In the genomic region with DNA sequence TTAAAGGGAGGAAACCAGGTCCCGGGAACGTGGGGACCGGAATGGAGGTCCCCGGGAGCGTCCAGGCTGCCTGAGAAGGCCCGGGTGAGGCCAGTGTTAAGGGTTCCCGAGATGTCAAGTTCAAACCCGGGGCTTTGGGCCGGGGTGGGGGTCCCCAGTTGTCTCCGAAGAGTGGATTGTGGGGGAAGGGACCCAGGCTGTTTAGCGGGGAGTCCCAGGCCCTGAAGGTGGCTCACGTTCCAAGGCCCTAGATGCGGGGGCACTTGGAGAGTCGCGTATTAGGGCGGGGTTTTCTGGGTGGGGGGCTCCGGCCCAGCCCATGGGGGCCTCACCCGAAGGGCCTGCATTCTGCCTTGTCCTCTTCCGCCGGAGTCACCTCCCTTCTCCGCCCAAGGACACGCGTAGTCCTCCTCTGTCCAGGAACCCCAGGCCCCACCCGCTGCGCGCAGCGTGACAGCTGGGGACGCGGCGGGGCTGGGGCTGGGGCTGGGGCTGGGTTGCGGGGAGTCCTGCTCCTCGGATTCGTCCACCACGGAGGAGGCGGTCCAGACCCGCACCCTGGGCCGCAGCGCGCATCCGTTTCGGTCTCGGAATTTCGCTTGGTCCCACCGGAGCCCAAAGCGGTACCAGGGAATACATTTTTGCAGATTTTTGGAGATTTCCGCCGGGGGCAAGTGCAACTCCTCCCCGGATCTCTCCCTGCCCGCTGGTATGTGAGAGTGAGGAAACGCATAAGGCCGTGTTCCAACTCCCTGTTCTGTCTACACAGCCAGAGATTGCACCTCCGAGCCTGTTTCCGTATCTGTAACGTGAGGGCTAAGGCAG, we compare ENCODE assay signal across 13 cellular contexts. TPM values are rescaled to one million over a fixed set of nuclear protein-coding genes. Genes with fewer than 3 reads are reported as not detected.
A peak's percentile ranks its signal among the peaks of the same experiment; 100 is the strongest.
DNase-seq lines count a peak whose midpoint lies in the region; FAIRE-seq and TF ChIP-seq lines count a peak whose summit lies in the region.
"Had no signal": no experiment of that assay in that cellular context is flagged by ENCODE, and none has a peak within 500 bp of the region (broad histone marks: within the 10 kb centered on the region; RNA-seq: fewer than 3 reads in every experiment).

TSS of gene COX7A1 (minus strand) at position 387 of the 825 bp plus-strand sequence. CDS start at position 347, 40 bp downstream.

- H3K27ac ChIP-seq in keratinocyte (ENCODE audit: control insufficient read depth, insufficient read depth, low read length), result no peak within 1 kb of the TSS

- H3K79me2 ChIP-seq in keratinocyte (ENCODE audit: control insufficient read depth, insufficient read depth, low read length), result no peaks in the 10 kb centered on the region

- peaks cover 12 to 33% of the 10 kb centered on the region in 2 experiments for H3K36me3 ChIP-seq in keratinocyte (ENCODE audit: control insufficient read depth in 2 of 2, extremely low read depth in 1 of 2, insufficient read depth in 2 of 2, low read length in 2 of 2)
- H3K36me3 ChIP-seq in skeletal muscle satellite cell (ENCODE audit: insufficient read depth, low read length), result peaks cover 40% of the 10 kb centered on the region

- intact Hi-C loops in dendritic cell treated with granulocyte-macrophage colony-stimulating factor and Interleukin-4, amounts not matched to agents 40 ng/mL and 50 ng/mL, for 4 days (cut with micrococcal nuclease), result no loop called here

- H3K27me3 Mint-ChIP-seq in dendritic cell treated with granulocyte-macrophage colony-stimulating factor and Interleukin-4, amounts not matched to agents 40 ng/mL and 50 ng/mL, for 4 days, result no peaks in the 10 kb centered on the region
- H3K27me3 Mint-ChIP-seq: effector memory CD8-positive, alpha-beta T cell had no signal

- H3K27me3 ChIP-seq in keratinocyte (ENCODE audit: control insufficient read depth, extremely low read depth, insufficient read depth, low read length), result no peaks in the 10 kb centered on the region
- no peaks in the 10 kb centered on the region for H3K27me3 ChIP-seq in skeletal muscle satellite cell (ENCODE audit: control insufficient read depth, insufficient read depth, low read length)

- FAIRE-seq in keratinocyte (lab: Jason Lieb, UNC), result peak; percentile 23
- FAIRE-seq in GM12891 (lab: Jason Lieb, UNC), result no peak

- H3K9me3 Mint-ChIP-seq in dendritic cell treated with granulocyte-macrophage colony-stimulating factor and Interleukin-4, amounts not matched to agents 40 ng/mL and 50 ng/mL, for 4 days, result no peaks in the 10 kb centered on the region
- H3K9me3 Mint-ChIP-seq: effector memory CD8-positive, alpha-beta T cell had no signal

- H3K27ac Mint-ChIP-seq in dendritic cell treated with granulocyte-macrophage colony-stimulating factor and Interleukin-4, amounts not matched to agents 40 ng/mL and 50 ng/mL, for 4 days, result no peak within 1 kb of the TSS
- H3K27ac Mint-ChIP-seq: effector memory CD8-positive, alpha-beta T cell had no signal

- no peaks in the 10 kb centered on the region for H3K9me3 ChIP-seq in keratinocyte (ENCODE audit: control insufficient read depth, low read depth, low read length)
- no peaks in the 10 kb centered on the region for H3K9me3 ChIP-seq in skeletal muscle satellite cell (replicated peaks; ENCODE audit: low read length)

- DNase-seq in GM10266 (ENCODE audit: extremely low spot score), result peak; percentile 48
- DNase-seq in keratinocyte (ENCODE audit: low read depth, low spot score), result no peak
- no peak for DNase-seq in GM12891 (ENCODE audit: insufficient read length, low spot score)
- DNase-seq in SIG-M5 treated with dmso at 0.1 percent for 504 hours (lab: John Stamatoyannopoulos, UW; ENCODE audit: unreplicated experiment), result no peak
- no peak for DNase-seq in NCI-H526 treated with DMSO at 0.1 percent for 48 hours (lab: John Stamatoyannopoulos, UW)
- no peak for DNase-seq in NCI-H748 treated with DMSO at 0.1 percent for 48 hours (lab: John Stamatoyannopoulos, UW)
- DNase-seq: activated CD4-positive, alpha-beta T cell treated with anti-CD3 and anti-CD28 coated beads for 4 hours; effector memory CD8-positive, alpha-beta T cell; NCI-H774; stimulated activated CD4-positive, alpha-beta T cell treated with anti-CD3 and anti-CD28 coated beads, Interleukin-12 subunit alpha, Interleukin-12 subunit beta, amount 100 ng/mL, for 4 hours had no signal

- TF ChIP-seq CTCF in GM10266 (IDR thresholded peaks at IDR 0.05; ENCODE audit: control insufficient read depth, insufficient read depth, low read depth, missing control alignments) (no peak), keratinocyte (optimal IDR thresholded peaks at IDR 0.05 in 1 of 3, IDR thresholded peaks at IDR 0.05 in 1 of 3, conservative IDR thresholded peaks at IDR 0.05 in 1 of 3; ENCODE audit: extremely low read depth in 1 of 3, insufficient read depth in 2 of 3, low read length in 3 of 3) (no peak)

- no peak within 1 kb of the TSS for H2AFZ ChIP-seq in keratinocyte (ENCODE audit: control insufficient read depth, low read length)

- H3K9ac ChIP-seq in keratinocyte (ENCODE audit: control insufficient read depth, extremely low read depth, insufficient read depth, low read length) (peak within 1 kb of the TSS; percentile 3), skeletal muscle satellite cell (ENCODE audit: low read depth, low read length) (peak within 1 kb of the TSS; percentile 81)

- peaks cover 10% of the 10 kb centered on the region for H4K20me1 ChIP-seq in keratinocyte (ENCODE audit: control insufficient read depth, extremely low read depth, insufficient read depth, low read length)

- peak within 1 kb of the TSS; percentile 62 for H3K4me2 ChIP-seq in keratinocyte (ENCODE audit: control insufficient read depth, extremely low read depth, insufficient read depth, low read depth, low read length)
- peak within 1 kb of the TSS; percentile 76 for H3K4me2 ChIP-seq in skeletal muscle satellite cell (ENCODE audit: low read length)

- dilution Hi-C loops in keratinocyte (cut with MboI; ENCODE audit: extremely low pct_ligation_motif_present, low sequenced_read_pairs), result no loop called here

- peaks cover 41% of the 10 kb centered on the region for H3K4me1 ChIP-seq in keratinocyte (ENCODE audit: control insufficient read depth, extremely low read depth, insufficient read depth, low read length)
- H3K4me1 ChIP-seq in skeletal muscle satellite cell (ENCODE audit: control insufficient read depth, insufficient read depth, low read length), result peaks cover 34% of the 10 kb centered on the region

- H3K36me3 Mint-ChIP-seq in dendritic cell treated with granulocyte-macrophage colony-stimulating factor and Interleukin-4, amounts not matched to agents 40 ng/mL and 50 ng/mL, for 4 days (ENCODE audit: low read depth), result peaks cover 54% of the 10 kb centered on the region

- TF ChIP-seq POLR2A in GM12891 (IDR thresholded peaks at IDR 0.05; ENCODE audit: low read depth, low read length), result no peak

- H3K4me3 Mint-ChIP-seq in dendritic cell treated with granulocyte-macrophage colony-stimulating factor and Interleukin-4, amounts not matched to agents 40 ng/mL and 50 ng/mL, for 4 days, result peak within 1 kb of the TSS; percentile 15
- H3K4me3 Mint-ChIP-seq: effector memory CD8-positive, alpha-beta T cell had no signal

- H3K4me3 ChIP-seq in keratinocyte (ENCODE audit: control insufficient read depth in 2 of 3, extremely low read depth in 1 of 3, insufficient read depth in 2 of 3, low read depth in 1 of 3, low read length in 3 of 3) (peak within 1 kb of the TSS in 1 of 3 experiments; percentile 1), skeletal muscle satellite cell (ENCODE audit: low read length) (peak within 1 kb of the TSS; percentile 66)

- peaks cover 2% of the 10 kb centered on the region for H3K9me1 ChIP-seq in keratinocyte (ENCODE audit: control insufficient read depth, extremely low read depth, insufficient read depth, low read length)

- peaks cover 30% of the 10 kb centered on the region for H3K4me1 Mint-ChIP-seq in dendritic cell treated with granulocyte-macrophage colony-stimulating factor and Interleukin-4, amounts not matched to agents 40 ng/mL and 50 ng/mL, for 4 days (ENCODE audit: low read depth)

TF ChIP-seq in GM12891, 5 proteins besides CTCF, POLR2A, EP300 and RAD21:
- TF ChIP-seq POLR2AphosphoS5 (IDR thresholded peaks at IDR 0.05; ENCODE audit: low read depth, low read length) (no peak), PAX5 (IDR thresholded peaks at IDR 0.05; ENCODE audit: insufficient read depth, low read length, severe bottlenecking) (no peak), SPI1 (IDR thresholded peaks at IDR 0.05; ENCODE audit: low read depth, low read length) (no peak), TAF1 (IDR thresholded peaks at IDR 0.05; ENCODE audit: low read depth, low read length) (no peak), POU2F2 (IDR thresholded peaks at IDR 0.05; ENCODE audit: low read depth, low read length) (no peak)

RNA-seq across cellular contexts. Expression of gene COX7A1, which starts in this region (rescaled TPM):
- polyA plus RNA-seq in keratinocyte, result 1.6 to 7.1 TPM (median 2.6 TPM) in 3 replicates
- 3.0 TPM for polyA plus RNA-seq in keratinocyte (2011; ENCODE audit: low read depth)
- 3.3 and 49.1 TPM in 2 replicates for polyA plus RNA-seq in keratinocyte (2011; cell fraction: cytosol; rRNA removed)
- polyA plus RNA-seq in keratinocyte (2011; cell fraction: nucleus; rRNA removed), result 0.53 and 1.0 TPM in 2 replicates
- polyA plus RNA-seq in keratinocyte (2012; ENCODE audit: low replicate concordance), result 6.5 and 34.7 TPM in 2 replicates
- polyA minus RNA-seq in keratinocyte, result 0.79 to 2.8 TPM (median 1.8 TPM) in 3 replicates
- polyA minus RNA-seq in keratinocyte (2011; cell fraction: cytosol; rRNA and poly(A)+ RNA removed), result 3.6 TPM
- polyA minus RNA-seq in keratinocyte (2011; cell fraction: nucleus; rRNA and poly(A)+ RNA removed), result not detected in 2 replicates
- total RNA-seq in skeletal muscle satellite cell (2012; rRNA removed), result 3.5 and 4.8 TPM in 2 replicates
- polyA plus RNA-seq in GM12891 (2012; ENCODE audit: low read depth, missing spikeins), result not detected
- total RNA-seq: Daoy had no signal
